20 cellular contexts compared by ENCODE assay signal in genomic region chr19:33000510-33000909, GRCh38. TPM values are rescaled to one million over a fixed set of nuclear protein-coding genes. Genes with fewer than 3 reads are reported as not detected.
DNase-seq lines count a peak whose midpoint lies in the region; ATAC-seq and TF ChIP-seq lines count a peak whose summit lies in the region.
"Had no signal": no experiment of that assay in that cellular context is flagged by ENCODE, and none has a peak within 500 bp of the region (broad histone marks: within the 10 kb centered on the region; RNA-seq: fewer than 3 reads in every experiment).

No MANE protein-coding gene starts in this region.

- H3K9me3 Mint-ChIP-seq in activated CD4-positive, alpha-beta T cell treated with anti-CD3 and anti-CD28 coated beads for 36 hours (ENCODE audit: low read depth) = no peaks in the 10 kb centered on the region
- peaks cover 0 to 2% (median 0%) of the 10 kb centered on the region in 7 donors for H3K9me3 Mint-ChIP-seq in CD4-positive, CD25-positive, alpha-beta regulatory T cell
- no peaks in the 10 kb centered on the region for H3K9me3 Mint-ChIP-seq in T-helper 2 cell treated with Interferon-gamma antibody and Interleukin-4, amounts not matched to agents 5 μg/mL and 100 μg/mL, for 36 hours
- H3K9me3 Mint-ChIP-seq: GM23338 had no signal

- no peaks in the 10 kb centered on the region for H3K36me3 Mint-ChIP-seq in activated CD4-positive, alpha-beta T cell treated with anti-CD3 and anti-CD28 coated beads for 36 hours (ENCODE audit: low read depth)
- H3K36me3 Mint-ChIP-seq in CD4-positive, CD25-positive, alpha-beta regulatory T cell = no peaks in the 10 kb centered on the region
- H3K36me3 Mint-ChIP-seq in T-helper 2 cell treated with Interferon-gamma antibody and Interleukin-4, amounts not matched to agents 5 μg/mL and 100 μg/mL, for 36 hours (ENCODE audit: low read depth) = no peaks in the 10 kb centered on the region

- H3K9me3 ChIP-seq in CD4-positive, CD25-positive, alpha-beta regulatory T cell (ENCODE audit: control insufficient read depth in 2 of 2, low read length in 2 of 2) = no peaks in the 10 kb centered on the region
- H3K9me3 ChIP-seq: lower lobe of right lung, neutrophil, psoas muscle, thyroid gland had no signal

- H3K4me1 ChIP-seq in CD4-positive, CD25-positive, alpha-beta regulatory T cell (ENCODE audit: control insufficient read depth, insufficient read depth, low read length, poor library complexity, severe bottlenecking) = peaks cover 13% of the 10 kb centered on the region
- H3K4me1 ChIP-seq: lower lobe of right lung, psoas muscle had no signal

- H3K36me3 ChIP-seq in CD4-positive, CD25-positive, alpha-beta regulatory T cell (ENCODE audit: control insufficient read depth, insufficient read depth, low read length) = no peaks in the 10 kb centered on the region
- H3K36me3 ChIP-seq: neutrophil, thyroid gland had no signal

- POLR2A ChIA-PET in activated CD4-positive, alpha-beta T cell treated with anti-CD3 and anti-CD28 coated beads for 36 hours (lab: Charles Lee) = no interaction called here
- POLR2A ChIA-PET in RWPE1 (lab: Yijun Ruan, JAX; ENCODE audit: low non-redundant PET) = no interaction called here

- H3K4me3 Mint-ChIP-seq in activated CD4-positive, alpha-beta T cell treated with anti-CD3 and anti-CD28 coated beads for 36 hours = no peak overlapping the region
- peak overlapping the region; percentile 1 to 86 (median 52) for H3K4me3 Mint-ChIP-seq in CD4-positive, CD25-positive, alpha-beta regulatory T cell
- H3K4me3 Mint-ChIP-seq in T-helper 2 cell treated with Interferon-gamma antibody and Interleukin-4, amounts not matched to agents 5 μg/mL and 100 μg/mL, for 36 hours = peak overlapping the region; percentile 53
- H3K4me3 Mint-ChIP-seq: GM23338 had no signal

- intact Hi-C loops in activated CD4-positive, alpha-beta T cell treated with anti-CD3 and anti-CD28 coated beads for 36 hours (cut with DNase I, micrococcal nuclease) = no loop called here

- H3K27me3 Mint-ChIP-seq in activated CD4-positive, alpha-beta T cell treated with anti-CD3 and anti-CD28 coated beads for 36 hours = no peaks in the 10 kb centered on the region
- peaks cover 5% of the 10 kb centered on the region for H3K27me3 Mint-ChIP-seq in CD4-positive, CD25-positive, alpha-beta regulatory T cell
- no peaks in the 10 kb centered on the region for H3K27me3 Mint-ChIP-seq in T-helper 2 cell treated with Interferon-gamma antibody and Interleukin-4, amounts not matched to agents 5 μg/mL and 100 μg/mL, for 36 hours (ENCODE audit: low read depth)

- H3K4me1 Mint-ChIP-seq in activated CD4-positive, alpha-beta T cell treated with anti-CD3 and anti-CD28 coated beads for 36 hours = peaks cover 9% of the 10 kb centered on the region
- H3K4me1 Mint-ChIP-seq in CD4-positive, CD25-positive, alpha-beta regulatory T cell = peaks cover 0 to 30% (median 11%) of the 10 kb centered on the region in 4 donors
- H3K4me1 Mint-ChIP-seq in T-helper 2 cell treated with Interferon-gamma antibody and Interleukin-4, amounts not matched to agents 5 μg/mL and 100 μg/mL, for 36 hours (ENCODE audit: low read depth) = peaks cover 9% of the 10 kb centered on the region

- TF ChIP-seq CTCF in RWPE1 (conservative IDR thresholded peaks at IDR 0.05; ENCODE audit: low read depth) = no peak

- DNase-seq in activated CD4-positive, alpha-beta T cell treated with anti-CD3 and anti-CD28 coated beads for 36 hours = no peak
- no peak for DNase-seq in activated CD4-positive, alpha-beta T cell treated with anti-CD3 and anti-CD28 coated beads, Interleukin-2, amount 50 U/mL, for 48 hours
- peak in 2 of 3 donors; percentile 37 to 80 for DNase-seq in CD4-positive, CD25-positive, alpha-beta regulatory T cell
- peak; percentile 10 for DNase-seq in T-helper 2 cell treated with Interferon-gamma antibody and Interleukin-4, amounts not matched to agents 5 μg/mL and 100 μg/mL, for 36 hours (ENCODE audit: low spot score)
- DNase-seq in central memory CD4-positive, alpha-beta T cell = peak; percentile 12
- DNase-seq in superior temporal gyrus (ENCODE audit: extremely low spot score) (no peak), RWPE1 (ENCODE audit: low spot score) (no peak)
- DNase-seq: dorsolateral prefrontal cortex; lower lobe of right lung; NCI-H1105; NCI-H2029 treated with DMSO at 0.1 percent for 48 hours; NCI-H345; NCI-H774; psoas muscle; stimulated activated CD4-positive, alpha-beta T cell treated with anti-CD3 and anti-CD28 coated beads, Interleukin-1b, Interleukin-23, amount 100 ng/mL, for 48 hours; thyroid gland had no signal

- H3K27ac Mint-ChIP-seq in activated CD4-positive, alpha-beta T cell treated with anti-CD3 and anti-CD28 coated beads for 36 hours = peak overlapping the region; percentile 17
- peak overlapping the region; percentile 62 to 87 (median 70) for H3K27ac Mint-ChIP-seq in CD4-positive, CD25-positive, alpha-beta regulatory T cell
- peak overlapping the region; percentile 74 for H3K27ac Mint-ChIP-seq in T-helper 2 cell treated with Interferon-gamma antibody and Interleukin-4, amounts not matched to agents 5 μg/mL and 100 μg/mL, for 36 hours
- H3K27ac Mint-ChIP-seq: GM23338 had no signal

- H3K4me3 ChIP-seq in CD4-positive, CD25-positive, alpha-beta regulatory T cell (ENCODE audit: low read depth, low read length) = peak overlapping the region; percentile 4
- H3K4me3 ChIP-seq: dorsolateral prefrontal cortex, GM23338, lower lobe of right lung, psoas muscle, thyroid gland had no signal

- ATAC-seq in activated CD4-positive, alpha-beta T cell treated with anti-CD3 and anti-CD28 coated beads for 36 hours = no peak
- ATAC-seq in CD4-positive, CD25-positive, alpha-beta regulatory T cell (ENCODE audit: low read depth in 2 of 2) = peak; percentile 76 to 82
- no peak for ATAC-seq in GM19035 (IDR thresholded peaks at IDR 0.05; ENCODE audit: unreplicated experiment)
- ATAC-seq: GM23338, lower lobe of right lung, psoas muscle had no signal

- H3K27me3 ChIP-seq in CD4-positive, CD25-positive, alpha-beta regulatory T cell (ENCODE audit: control insufficient read depth, insufficient read depth, low read length) = no peaks in the 10 kb centered on the region
- H3K27me3 ChIP-seq: dorsolateral prefrontal cortex, thyroid gland had no signal

- CTCF ChIA-PET in activated CD4-positive, alpha-beta T cell treated with anti-CD3 and anti-CD28 coated beads for 36 hours (lab: Charles Lee) = interaction anchor here (1.4 kb wide), 1 partner anchor 44 kb away, joined by 3 read pairs; no protein-coding TSS in a partner anchor
- CTCF ChIA-PET in RWPE1 (lab: Yijun Ruan, JAX) = no interaction called here

- no peak overlapping the region for H3K27ac ChIP-seq in CD4-positive, CD25-positive, alpha-beta regulatory T cell (ENCODE audit: insufficient read depth, low read length, poor library complexity, severe bottlenecking)
- no peak overlapping the region for H3K27ac ChIP-seq in RWPE1
- H3K27ac ChIP-seq: 22Rv1, dorsolateral prefrontal cortex, lower lobe of right lung, neutrophil, psoas muscle, thyroid gland had no signal

RNA-seq across cellular contexts. Expression of gene FAAP24, which starts 28.5 kb away (rescaled TPM):
- total RNA-seq in activated CD4-positive, alpha-beta T cell treated with anti-CD3 and anti-CD28 coated beads for 36 hours = 10 to 100 TPM in 1 of 2 experiments, 1 to 10 TPM in 1; 8.9 to 11.9 TPM
- 1.2 TPM for total RNA-seq in CD4-positive, CD25-positive, alpha-beta regulatory T cell
- polyA plus RNA-seq in CD4-positive, CD25-positive, alpha-beta regulatory T cell = 1 to 10 TPM; 2.3 to 3.4 (median 3.2) TPM

RNA-seq across cellular contexts. Expression of gene CEP89, which starts 28.8 kb away (rescaled TPM):
- total RNA-seq in activated CD4-positive, alpha-beta T cell treated with anti-CD3 and anti-CD28 coated beads for 36 hours = 10 to 100 TPM; 16.2 to 18.5 TPM
- total RNA-seq in CD4-positive, CD25-positive, alpha-beta regulatory T cell = 10.8 TPM
- polyA plus RNA-seq in CD4-positive, CD25-positive, alpha-beta regulatory T cell = 10 to 100 TPM in 2 of 4 donors, 1 to 10 TPM in 2; 8.7 to 11.3 (median 9.7) TPM

Comparison
In these comparisons a context has a peak if more than half of its experiments do, and no peak if none do; other contexts are left out.
1. ATAC-seq: peak in CD4-positive, CD25-positive, alpha-beta regulatory T cell (2 of 2); none in activated CD4-positive, alpha-beta T cell treated with anti-CD3 and anti-CD28 coated beads for 36 hours (single experiment) and GM19035 (single experiment).
2. DNase-seq: peak in CD4-positive, CD25-positive, alpha-beta regulatory T cell (2 of 3), T-helper 2 cell treated with Interferon-gamma antibody and Interleukin-4, amounts not matched to agents 5 μg/mL and 100 μg/mL, for 36 hours (single experiment) and central memory CD4-positive, alpha-beta T cell (single experiment); none in activated CD4-positive, alpha-beta T cell treated with anti-CD3 and anti-CD28 coated beads for 36 hours (single experiment), activated CD4-positive, alpha-beta T cell treated with anti-CD3 and anti-CD28 coated beads, Interleukin-2, amount 50 U/mL, for 48 hours (0 of 2), superior temporal gyrus (single experiment) and RWPE1 (single experiment).
3. H3K27ac Mint-ChIP-seq: peak in every context shown above with its lines; median percentile 74 in T-helper 2 cell treated with Interferon-gamma antibody and Interleukin-4, amounts not matched to agents 5 μg/mL and 100 μg/mL, for 36 hours; 70 in CD4-positive, CD25-positive, alpha-beta regulatory T cell; 17 in activated CD4-positive, alpha-beta T cell treated with anti-CD3 and anti-CD28 coated beads for 36 hours.